Comparison of ENCODE assay signal across 20 cellular contexts in the genomic region with DNA sequence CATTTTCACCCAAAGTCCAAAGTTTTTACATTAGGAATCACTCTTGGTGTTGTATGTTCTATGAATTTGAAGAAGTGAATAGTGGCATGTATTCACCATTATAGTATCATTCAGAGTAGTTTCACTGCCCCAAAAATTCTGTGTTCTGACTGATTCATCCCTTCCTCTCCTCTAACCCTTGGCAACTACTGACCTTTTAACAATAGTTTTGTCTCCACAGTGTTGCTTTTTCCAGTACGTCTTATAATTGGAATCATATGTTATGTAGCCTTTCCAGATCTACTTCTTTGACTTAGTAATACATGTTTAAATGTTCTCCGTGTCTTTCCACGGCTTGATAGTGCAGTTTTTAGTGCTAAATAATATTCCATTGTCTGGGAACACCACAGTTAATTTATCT.
"Had no signal": no experiment of that assay in that cellular context is flagged by ENCODE, and none has a peak within 500 bp of the region (broad histone marks: within the 10 kb centered on the region; RNA-seq: fewer than 3 reads in every experiment).

No MANE protein-coding gene starts in this region.

- H3K27ac ChIP-seq: epithelial cell of prostate, lower lobe of right lung, neutrophil, pancreas, right lobe of liver, thoracic aorta, tibial nerve, upper lobe of left lung had no signal

- H3K36me3 ChIP-seq: lower lobe of right lung, neutrophil, pancreas, right lobe of liver, thoracic aorta, tibial nerve, upper lobe of left lung had no signal

- H3K27ac Mint-ChIP-seq: dendritic cell treated with granulocyte-macrophage colony-stimulating factor and Interleukin-4, amounts not matched to agents 40 ng/mL and 50 ng/mL, for 4 days; endodermal cell; natural killer cell; progenitor cell of endocrine pancreas; stimulated activated naive B cell treated with anti-CD40 and anti-IgM and Interleukin-4, amounts not matched to agents 10 μg/mL and 1 μg/mL and 100 μg/mL, for 72 hours; stimulated activated naive CD8-positive, alpha-beta T cell treated with anti-CD3 and anti-CD28 coated beads, Interleukin-15, Interleukin-2, amounts not matched to agents 100 ng/mL and 50 ng/mL, for 24 hours had no signal

- H3K4me3 ChIP-seq: lower lobe of right lung, pancreas, right lobe of liver, thoracic aorta, tibial nerve, upper lobe of left lung had no signal

- H3K27me3 ChIP-seq: neutrophil, pancreas, right lobe of liver, tibial nerve, upper lobe of left lung had no signal

- H3K9me3 ChIP-seq: lower lobe of right lung, neutrophil, pancreas, right lobe of liver, thoracic aorta, tibial nerve, upper lobe of left lung had no signal

- ATAC-seq: esophagus mucosa; left ventricle myocardium superior; lower lobe of right lung; natural killer cell; pancreas; right lobe of liver; stimulated activated naive B cell treated with anti-CD40 and anti-IgM and Interleukin-4, amounts not matched to agents 10 μg/mL and 1 μg/mL and 100 μg/mL, for 72 hours had no signal

- DNase-seq: effector CD8-positive, alpha-beta T cell; endodermal cell; left ventricle myocardium superior; lower lobe of right lung; natural killer cell; pancreas; right lobe of liver; small intestine; stimulated activated CD4-positive, alpha-beta T cell treated with anti-CD3 and anti-CD28 coated beads, Interleukin-15, amount 100 ng/mL, for 24 hours; stimulated activated CD4-positive, alpha-beta T cell treated with anti-CD3 and anti-CD28 coated beads, Interleukin-2, amount 100 ng/mL, for 48 hours; stimulated activated naive B cell treated with anti-CD40 and anti-IgM and Interleukin-4, amounts not matched to agents 10 μg/mL and 1 μg/mL and 100 μg/mL, for 72 hours; upper lobe of left lung had no signal

- H3K36me3 Mint-ChIP-seq: stimulated activated naive B cell treated with anti-CD40 and anti-IgM and Interleukin-4, amounts not matched to agents 10 μg/mL and 1 μg/mL and 100 μg/mL, for 72 hours had no signal

- H3K4me1 ChIP-seq: lower lobe of right lung, pancreas, right lobe of liver, tibial nerve, upper lobe of left lung had no signal

- H3K9me3 Mint-ChIP-seq: endodermal cell had no signal
